Comparison of ENCODE assay signal across 26 cellular contexts in genomic region chr5:95983067-95983466, GRCh38.
"Had no signal": no experiment of that assay in that cellular context is flagged by ENCODE, and none has a peak within 500 bp of the region (broad histone marks: within the 10 kb centered on the region; RNA-seq: fewer than 3 reads in every experiment).

No MANE protein-coding gene starts in this region.

- H3K27me3 ChIP-seq: pancreas, stomach, thyroid gland, tibial nerve, upper lobe of left lung, uterus had no signal

- H3K27ac Mint-ChIP-seq: naive thymus-derived CD8-positive, alpha-beta T cell; natural killer cell treated with Interleukin-12 subunit alpha and Interleukin-12 subunit beta and Interleukin-15 and Interleukin-18, amount 100 ng/mL, for 72 hours; nephron progenitor cell; stimulated activated effector memory CD8-positive, alpha-beta T cell treated with anti-CD3 and anti-CD28 coated beads, Interleukin-12 subunit alpha, Interleukin-12 subunit beta, amount 100 ng/mL, for 72 hours; stimulated activated naive B cell treated with anti-CD40 and anti-IgM and Interleukin-4, amounts not matched to agents 10 μg/mL and 1 μg/mL and 100 μg/mL, for 72 hours; stimulated activated naive CD8-positive, alpha-beta T cell treated with anti-CD3 and anti-CD28 coated beads, Interleukin-15, Interleukin-2, amounts not matched to agents 100 ng/mL and 50 ng/mL, for 24 hours had no signal

- H3K36me3 Mint-ChIP-seq: naive B cell; naive thymus-derived CD8-positive, alpha-beta T cell; natural killer cell treated with Interleukin-12 subunit alpha and Interleukin-12 subunit beta and Interleukin-15 and Interleukin-18, amount 100 ng/mL, for 72 hours; stimulated activated effector memory CD8-positive, alpha-beta T cell treated with anti-CD3 and anti-CD28 coated beads, Interleukin-12 subunit alpha, Interleukin-12 subunit beta, amount 100 ng/mL, for 72 hours; stimulated activated naive B cell treated with anti-CD40 and anti-IgM and Interleukin-4, amounts not matched to agents 10 μg/mL and 1 μg/mL and 100 μg/mL, for 72 hours had no signal

- ATAC-seq: naive thymus-derived CD8-positive, alpha-beta T cell; natural killer cell treated with Interleukin-12 subunit alpha and Interleukin-12 subunit beta and Interleukin-15 and Interleukin-18, amount 100 ng/mL, for 72 hours; pancreas; right cardiac atrium; sciatic nerve; stimulated activated effector memory CD8-positive, alpha-beta T cell treated with anti-CD3 and anti-CD28 coated beads, Interleukin-12 subunit alpha, Interleukin-12 subunit beta, amount 100 ng/mL, for 72 hours; stimulated activated naive B cell treated with anti-CD40 and anti-IgM and Interleukin-4, amounts not matched to agents 10 μg/mL and 1 μg/mL and 100 μg/mL, for 72 hours had no signal

- H3K4me3 Mint-ChIP-seq: naive B cell; naive thymus-derived CD8-positive, alpha-beta T cell; natural killer cell treated with Interleukin-12 subunit alpha and Interleukin-12 subunit beta and Interleukin-15 and Interleukin-18, amount 100 ng/mL, for 72 hours; nephron progenitor cell; neural crest cell; stimulated activated effector memory CD8-positive, alpha-beta T cell treated with anti-CD3 and anti-CD28 coated beads, Interleukin-12 subunit alpha, Interleukin-12 subunit beta, amount 100 ng/mL, for 72 hours; stimulated activated naive B cell treated with anti-CD40 and anti-IgM and Interleukin-4, amounts not matched to agents 10 μg/mL and 1 μg/mL and 100 μg/mL, for 72 hours; stimulated activated naive CD8-positive, alpha-beta T cell treated with anti-CD3 and anti-CD28 coated beads, Interleukin-15, Interleukin-2, amounts not matched to agents 100 ng/mL and 50 ng/mL, for 24 hours had no signal

- H3K4me1 ChIP-seq: prostate gland, tibial nerve had no signal

- H3K4me1 Mint-ChIP-seq: naive B cell; naive thymus-derived CD8-positive, alpha-beta T cell; neural crest cell; stimulated activated effector memory CD8-positive, alpha-beta T cell treated with anti-CD3 and anti-CD28 coated beads, Interleukin-12 subunit alpha, Interleukin-12 subunit beta, amount 100 ng/mL, for 72 hours; stimulated activated naive B cell treated with anti-CD40 and anti-IgM and Interleukin-4, amounts not matched to agents 10 μg/mL and 1 μg/mL and 100 μg/mL, for 72 hours had no signal

- H3K9me3 ChIP-seq: pancreas, prostate gland, stomach, thoracic aorta, thyroid gland, tibial nerve, upper lobe of left lung, uterus had no signal

- DNase-seq: naive B cell; naive thymus-derived CD8-positive, alpha-beta T cell; nephron progenitor cell; occipital lobe; pancreas; right cardiac atrium; stimulated activated CD4-positive, alpha-beta T cell treated with anti-CD3 and anti-CD28 coated beads, Interleukin-15, amount 100 ng/mL, for 24 hours; stimulated activated CD4-positive, alpha-beta T cell treated with anti-CD3 and anti-CD28 coated beads, Interleukin-2, amount 100 ng/mL, for 24 hours; stimulated activated CD4-positive, alpha-beta T cell treated with anti-CD3 and anti-CD28 coated beads, Interleukin-2, amount 100 ng/mL, for 48 hours; stimulated activated CD4-positive, alpha-beta T cell treated with anti-CD3 and anti-CD28 coated beads, Interleukin-4, amount 100 ng/mL, for 24 hours; stimulated activated naive B cell treated with anti-CD40 and anti-IgM and Interleukin-4, amounts not matched to agents 10 μg/mL and 1 μg/mL and 100 μg/mL, for 72 hours; stimulated activated naive CD4-positive, alpha-beta T cell treated with Interleukin-2 at 50 U/mL for 16 hours; stomach; thyroid gland; trophoblast cell; upper lobe of left lung; uterus had no signal

- H3K36me3 ChIP-seq: pancreas, prostate gland, stomach, thoracic aorta, thyroid gland, tibial nerve, upper lobe of left lung, uterus had no signal

- H3K27ac ChIP-seq: pancreas, prostate gland, skin epidermis, stomach, thoracic aorta, thyroid gland, tibial nerve, upper lobe of left lung, uterus had no signal

- H3K9me3 Mint-ChIP-seq: naive B cell; naive thymus-derived CD8-positive, alpha-beta T cell; natural killer cell treated with Interleukin-12 subunit alpha and Interleukin-12 subunit beta and Interleukin-15 and Interleukin-18, amount 100 ng/mL, for 72 hours; nephron progenitor cell; neural crest cell; stimulated activated effector memory CD8-positive, alpha-beta T cell treated with anti-CD3 and anti-CD28 coated beads, Interleukin-12 subunit alpha, Interleukin-12 subunit beta, amount 100 ng/mL, for 72 hours; stimulated activated naive B cell treated with anti-CD40 and anti-IgM and Interleukin-4, amounts not matched to agents 10 μg/mL and 1 μg/mL and 100 μg/mL, for 72 hours; stimulated activated naive CD8-positive, alpha-beta T cell treated with anti-CD3 and anti-CD28 coated beads, Interleukin-15, Interleukin-2, amounts not matched to agents 100 ng/mL and 50 ng/mL, for 24 hours had no signal

- H3K4me3 ChIP-seq: pancreas, prostate gland, skin epidermis, stomach, thoracic aorta, thyroid gland, tibial nerve, upper lobe of left lung, uterus had no signal
